In the genomic region with DNA sequence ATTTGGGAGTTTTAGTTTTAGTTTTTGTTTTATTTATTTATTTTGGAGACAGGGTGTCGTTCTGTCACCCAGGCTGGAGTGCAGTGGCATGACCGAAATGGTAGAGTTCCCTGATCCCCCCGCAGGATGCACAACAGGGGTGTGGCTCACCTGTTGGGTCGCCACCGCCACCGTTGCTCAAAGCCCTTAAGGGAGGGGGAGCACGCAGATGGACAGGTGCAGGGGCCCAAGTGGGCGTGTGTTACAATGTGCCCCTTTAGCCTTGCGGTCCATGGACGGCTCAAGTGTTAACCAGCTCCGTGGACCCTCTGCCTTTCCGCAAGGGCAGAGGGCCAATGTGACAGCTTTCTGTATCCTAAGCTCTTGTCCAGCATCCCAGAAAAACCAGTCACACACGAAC, we compare ENCODE assay signal across 18 cellular contexts.
DNase-seq lines count a peak whose midpoint lies in the region; ATAC-seq and TF ChIP-seq lines count a peak whose summit lies in the region.
"Had no signal": no experiment of that assay in that cellular context is flagged by ENCODE, and none has a peak within 500 bp of the region (broad histone marks: within the 10 kb centered on the region; RNA-seq: fewer than 3 reads in every experiment).

No MANE protein-coding gene starts in this region.

- CTCF ChIA-PET in OCI-LY7 (lab: Charles Lee; ENCODE audit: unreplicated experiment): interaction anchor here (0.8 to 2.3 kb wide), 2 partner anchors 19 kb away, joined by 4 to 10 read pairs; no protein-coding TSS in a partner anchor

- no peak overlapping the region for H3K4me3 ChIP-seq in OCI-LY7 (ENCODE audit: low read depth, low read length, poor library complexity, severe bottlenecking)
- H3K4me3 ChIP-seq: esophagus squamous epithelium, SK-N-MC, skin epidermis, suprapubic skin had no signal

- no peak overlapping the region for H3K27ac ChIP-seq in OCI-LY7 (ENCODE audit: low read depth, low read length, poor library complexity, severe bottlenecking)
- H3K27ac ChIP-seq: HL-60, SK-N-MC, suprapubic skin had no signal

- H3K4me1 Mint-ChIP-seq in activated T-cell treated with anti-CD3 and anti-CD28 coated beads, Interleukin-2, amount 50 U/mL, for 4 hours (ENCODE audit: low read depth): peaks cover 49% of the 10 kb centered on the region
- peaks cover 43% of the 10 kb centered on the region for H3K4me1 Mint-ChIP-seq in central memory CD8-positive, alpha-beta T cell
- peaks cover 74% of the 10 kb centered on the region for H3K4me1 Mint-ChIP-seq in stimulated activated memory B cell treated with anti-CD40 and anti-IgM and Interleukin-4, amounts not matched to agents 10 μg/mL and 1 μg/mL and 100 μg/mL, for 72 hours

- H3K4me2 ChIP-seq in OCI-LY7 (ENCODE audit: low read length): no peak overlapping the region

- 0 out of 2 replicates have a peak overlapping the region, but pooled peaks have one; percentile 34 for H2AFZ ChIP-seq in OCI-LY7 (ENCODE audit: low read length)

- no peaks in the 10 kb centered on the region for H3K36me3 Mint-ChIP-seq in activated T-cell treated with anti-CD3 and anti-CD28 coated beads, Interleukin-2, amount 50 U/mL, for 4 hours (ENCODE audit: insufficient read depth)
- peaks cover 12% of the 10 kb centered on the region for H3K36me3 Mint-ChIP-seq in central memory CD8-positive, alpha-beta T cell (ENCODE audit: insufficient read depth)
- no peaks in the 10 kb centered on the region for H3K36me3 Mint-ChIP-seq in stimulated activated memory B cell treated with anti-CD40 and anti-IgM and Interleukin-4, amounts not matched to agents 10 μg/mL and 1 μg/mL and 100 μg/mL, for 72 hours

- H3K9me3 ChIP-seq in OCI-LY7 (ENCODE audit: low read length): no peaks in the 10 kb centered on the region
- H3K9me3 ChIP-seq: esophagus squamous epithelium, suprapubic skin had no signal

- POLR2A ChIA-PET in OCI-LY7 (lab: Charles Lee): interaction anchor here (1.0 to 11.5 kb wide), 3 partner anchors 10 to 62 kb away, joined by 4 to 89 read pairs (median 14); a partner anchor contains a TSS

- DNase-seq in activated T-cell treated with anti-CD3 and anti-CD28 coated beads, Interleukin-2, amount 50 U/mL, for 4 hours: no peak
- DNase-seq in activated T-cell treated with anti-CD3 and anti-CD28 coated beads for 4 hours (no peak), OCI-LY7 (ENCODE audit: low spot score) (no peak)
- DNase-seq in central memory CD8-positive, alpha-beta T cell (ENCODE audit: low spot score in 2 of 2): no peak
- DNase-seq: DMS79, esophagus squamous epithelium, H9, NCI-H2029, NCI-H345 had no signal

- intact Hi-C loops in OCI-LY7 (cut with micrococcal nuclease; ENCODE audit: unreplicated experiment): no loop called here

- no peaks in the 10 kb centered on the region for H3K79me2 ChIP-seq in OCI-LY7 (ENCODE audit: insufficient read depth, low read depth, low read length)

- TF ChIP-seq CTCF in OCI-LY7 (conservative IDR thresholded peaks at IDR 0.05; ENCODE audit: low read length): no peak

- H3K27me3 Mint-ChIP-seq in activated T-cell treated with anti-CD3 and anti-CD28 coated beads, Interleukin-2, amount 50 U/mL, for 4 hours (ENCODE audit: low read depth): no peaks in the 10 kb centered on the region
- no peaks in the 10 kb centered on the region for H3K27me3 Mint-ChIP-seq in central memory CD8-positive, alpha-beta T cell
- H3K27me3 Mint-ChIP-seq in stimulated activated memory B cell treated with anti-CD40 and anti-IgM and Interleukin-4, amounts not matched to agents 10 μg/mL and 1 μg/mL and 100 μg/mL, for 72 hours: no peaks in the 10 kb centered on the region
- H3K27me3 Mint-ChIP-seq: progenitor cell of endocrine pancreas had no signal

- H4K20me1 ChIP-seq in OCI-LY7 (ENCODE audit: insufficient read depth, low read length): no peaks in the 10 kb centered on the region

- no peaks in the 10 kb centered on the region for H3K9me2 ChIP-seq in OCI-LY7 (ENCODE audit: insufficient read depth, low read length)

- ATAC-seq in activated T-cell treated with anti-CD3 and anti-CD28 coated beads, Interleukin-2, amount 50 U/mL, for 4 hours: no peak
- no peak for ATAC-seq in central memory CD8-positive, alpha-beta T cell (replicated peaks; ENCODE audit: extremely low read depth, poor library complexity, severe bottlenecking)
- no peak for ATAC-seq in stimulated activated memory B cell treated with anti-CD40 and anti-IgM and Interleukin-4, amounts not matched to agents 10 μg/mL and 1 μg/mL and 100 μg/mL, for 72 hours
- ATAC-seq in HG03135 (IDR thresholded peaks at IDR 0.05; ENCODE audit: unreplicated experiment) (no peak), HG02763 (IDR thresholded peaks at IDR 0.05; ENCODE audit: unreplicated experiment) (no peak), HG03439 (IDR thresholded peaks at IDR 0.05; ENCODE audit: unreplicated experiment) (no peak)

- peaks cover 4% of the 10 kb centered on the region for H3K9me3 Mint-ChIP-seq in activated T-cell treated with anti-CD3 and anti-CD28 coated beads, Interleukin-2, amount 50 U/mL, for 4 hours
- H3K9me3 Mint-ChIP-seq in central memory CD8-positive, alpha-beta T cell: no peaks in the 10 kb centered on the region
- H3K9me3 Mint-ChIP-seq in stimulated activated memory B cell treated with anti-CD40 and anti-IgM and Interleukin-4, amounts not matched to agents 10 μg/mL and 1 μg/mL and 100 μg/mL, for 72 hours: no peaks in the 10 kb centered on the region
- H3K9me3 Mint-ChIP-seq: H9 had no signal

- peaks cover 55% of the 10 kb centered on the region for H3K4me1 ChIP-seq in OCI-LY7 (ENCODE audit: insufficient read depth, low read length, poor library complexity, severe bottlenecking)
- H3K4me1 ChIP-seq: esophagus squamous epithelium, suprapubic skin had no signal

- no TSS peak for BruUV-seq in OCI-LY7 (replicated peaks; lab: Mats Ljungman, UMichigan)

- no peaks in the 10 kb centered on the region for H3K36me3 ChIP-seq in OCI-LY7 (ENCODE audit: insufficient read depth, low read length)
- H3K36me3 ChIP-seq: esophagus squamous epithelium, suprapubic skin had no signal

- H3K27ac Mint-ChIP-seq in central memory CD8-positive, alpha-beta T cell (ENCODE audit: low read depth): peak overlapping the region; percentile 91
- H3K27ac Mint-ChIP-seq in stimulated activated memory B cell treated with anti-CD40 and anti-IgM and Interleukin-4, amounts not matched to agents 10 μg/mL and 1 μg/mL and 100 μg/mL, for 72 hours: peak overlapping the region; percentile 84
- H3K27ac Mint-ChIP-seq: H9, progenitor cell of endocrine pancreas had no signal

- peak overlapping the region; percentile 58 for H3K4me3 Mint-ChIP-seq in activated T-cell treated with anti-CD3 and anti-CD28 coated beads, Interleukin-2, amount 50 U/mL, for 4 hours
- H3K4me3 Mint-ChIP-seq in central memory CD8-positive, alpha-beta T cell: peak overlapping the region; percentile 68
- H3K4me3 Mint-ChIP-seq in stimulated activated memory B cell treated with anti-CD40 and anti-IgM and Interleukin-4, amounts not matched to agents 10 μg/mL and 1 μg/mL and 100 μg/mL, for 72 hours: no peak overlapping the region
- H3K4me3 Mint-ChIP-seq: H9 had no signal
